21 cellular contexts compared by ENCODE assay signal in the genomic region with DNA sequence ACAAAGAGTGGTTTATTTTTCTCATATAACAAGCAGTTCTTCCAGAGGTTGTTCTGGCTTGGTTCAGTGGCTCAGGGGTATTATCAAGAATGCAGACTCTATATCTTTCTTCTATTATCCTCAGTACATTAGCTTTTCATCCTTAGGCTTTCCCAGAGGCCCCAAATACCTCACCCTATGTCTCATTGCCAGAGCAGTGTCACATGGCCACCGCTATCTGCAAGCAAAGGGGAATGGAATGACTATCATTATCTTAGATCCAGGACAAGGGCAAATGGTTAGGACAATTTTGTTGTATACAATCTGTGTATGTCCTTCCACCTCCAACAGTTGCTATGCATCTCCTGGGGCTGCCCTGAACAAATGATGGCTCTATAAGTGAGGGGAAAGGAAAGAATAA.
DNase-seq lines count a peak whose midpoint lies in the region; ATAC-seq and TF ChIP-seq lines count a peak whose summit lies in the region.
"Had no signal": no experiment of that assay in that cellular context is flagged by ENCODE, and none has a peak within 500 bp of the region (broad histone marks: within the 10 kb centered on the region; RNA-seq: fewer than 3 reads in every experiment).

No MANE protein-coding gene starts in this region.

- POLR2A ChIA-PET in Panc1 (lab: Charles Lee) = no interaction called here

- H3K9me3 ChIP-seq in Panc1 (ENCODE audit: control insufficient read depth, insufficient read depth, low read depth, low read length) = no peaks in the 10 kb centered on the region
- H3K9me3 ChIP-seq: MG63 had no signal

- in situ Hi-C loops in Panc1 (cut with HindIII; ENCODE audit: low pct_unique_long_range_greater_than_20kb, low sequenced_read_pairs) = no loop called here

- peak overlapping the region; percentile 17; the same call in 1 of the 2 replicates for H3K27ac ChIP-seq in Panc1 (ENCODE audit: low read length)
- H3K27ac ChIP-seq: SK-N-MC had no signal

- H3K36me3 Mint-ChIP-seq in mesothelial cell of epicardium = peaks cover 2% of the 10 kb centered on the region
- H3K36me3 Mint-ChIP-seq: CD14-positive monocyte had no signal

- WGBS in lower leg skin, 2 donors = 72 to 79% methylated on average over 1 of the region's 1 CpG

- H3K4me3 ChIP-seq in Panc1 (ENCODE audit: low read depth in 2 of 2, low read length in 2 of 2) (no peak overlapping the region), fibroblast of the aortic adventitia (ENCODE audit: low read depth, low read length) (no peak overlapping the region), lower leg skin (ENCODE audit: low read depth, poor library complexity, severe bottlenecking) (no peak overlapping the region)
- H3K4me3 ChIP-seq: K562, MG63, SK-N-MC had no signal

- no peaks in the 10 kb centered on the region for H3K9me3 Mint-ChIP-seq in mesothelial cell of epicardium

- peak overlapping the region; percentile 47 for H3K27ac Mint-ChIP-seq in mesothelial cell of epicardium
- H3K27ac Mint-ChIP-seq: CD14-positive monocyte had no signal

- no TSS peak for BruUV-seq in Panc1 (replicated peaks; lab: Mats Ljungman, UMichigan)

- TF ChIP-seq CTCF in Panc1 (IDR thresholded peaks at IDR 0.05) (no peak), fibroblast of the aortic adventitia (IDR thresholded peaks at IDR 0.05; ENCODE audit: insufficient read depth, low read length) (no peak), mesothelial cell of epicardium (IDR thresholded peaks at IDR 0.05; ENCODE audit: unreplicated experiment) (no peak), lower leg skin (IDR thresholded peaks at IDR 0.05) (no peak)

- no peak for ATAC-seq in Panc1
- no peak for ATAC-seq in HG03025 (IDR thresholded peaks at IDR 0.05; ENCODE audit: low FRiP score, unreplicated experiment)
- ATAC-seq: K562 had no signal

- H3K27me3 Mint-ChIP-seq in mesothelial cell of epicardium (ENCODE audit: low read depth) = no peaks in the 10 kb centered on the region

- no peak for TF ChIP-seq POLR2A in lower leg skin (IDR thresholded peaks at IDR 0.05)

- intact Hi-C loops in Panc1 (cut with micrococcal nuclease; ENCODE audit: unreplicated experiment) (no loop called here), lower leg skin (cut with DNase I; ENCODE audit: low total_unique reads) (loop anchor here (10.0 kb wide), 1 partner anchor 909 kb away; no protein-coding TSS in a partner anchor)

- H3K4me1 ChIP-seq in Panc1 (ENCODE audit: control insufficient read depth, insufficient read depth, low read length) = no peaks in the 10 kb centered on the region

- CTCF ChIA-PET in Panc1 (lab: Charles Lee) = no interaction called here

- DNase-seq in COLO829 (ENCODE audit: low spot score) (peak; percentile 30), Panc1 (ENCODE audit: low read depth, low spot score) (no peak), fibroblast of the aortic adventitia (ENCODE audit: low read depth) (peak; percentile 23), mesothelial cell of epicardium (ENCODE audit: low spot score in 2 of 2, unreplicated experiment in 2 of 2) (no peak), globus pallidus (ENCODE audit: low spot score) (no peak), RPMI8226 (no peak), lower leg skin (ENCODE audit: low spot score in 2 of 2) (no peak)
- DNase-seq: EL; MG63; NCI-H1417; NCI-H1694 treated with DMSO at 0.1 percent for 48 hours; NCI-H2107; NCI-H345; NCI-H524; NCI-H774; NK-92 treated with Interleukin-12 subunit alpha and Interleukin-12 subunit beta, amount 100 ng/mL, for 24 hours; SHP77 had no signal

- peaks cover 24% of the 10 kb centered on the region for H3K4me1 Mint-ChIP-seq in mesothelial cell of epicardium

- H3K36me3 ChIP-seq in Panc1 (ENCODE audit: control insufficient read depth, insufficient read depth, low read length) = no peaks in the 10 kb centered on the region
- H3K36me3 ChIP-seq: MG63 had no signal

- no peaks in the 10 kb centered on the region for H3K27me3 ChIP-seq in Panc1 (ENCODE audit: control insufficient read depth, insufficient read depth, low read length)
- H3K27me3 ChIP-seq: MG63 had no signal

- H3K4me3 Mint-ChIP-seq in mesothelial cell of epicardium = no peak overlapping the region
- H3K4me3 Mint-ChIP-seq: CD14-positive monocyte had no signal

Comparison
In these comparisons a context has a peak if more than half of its experiments do, and no peak if none do; other contexts are left out.
1. DNase-seq: peak in COLO829 (single experiment) and fibroblast of the aortic adventitia (single experiment); none in Panc1 (single experiment), mesothelial cell of epicardium (0 of 2), globus pallidus (single experiment), RPMI8226 (single experiment) and lower leg skin (0 of 2).